In the genomic region with DNA sequence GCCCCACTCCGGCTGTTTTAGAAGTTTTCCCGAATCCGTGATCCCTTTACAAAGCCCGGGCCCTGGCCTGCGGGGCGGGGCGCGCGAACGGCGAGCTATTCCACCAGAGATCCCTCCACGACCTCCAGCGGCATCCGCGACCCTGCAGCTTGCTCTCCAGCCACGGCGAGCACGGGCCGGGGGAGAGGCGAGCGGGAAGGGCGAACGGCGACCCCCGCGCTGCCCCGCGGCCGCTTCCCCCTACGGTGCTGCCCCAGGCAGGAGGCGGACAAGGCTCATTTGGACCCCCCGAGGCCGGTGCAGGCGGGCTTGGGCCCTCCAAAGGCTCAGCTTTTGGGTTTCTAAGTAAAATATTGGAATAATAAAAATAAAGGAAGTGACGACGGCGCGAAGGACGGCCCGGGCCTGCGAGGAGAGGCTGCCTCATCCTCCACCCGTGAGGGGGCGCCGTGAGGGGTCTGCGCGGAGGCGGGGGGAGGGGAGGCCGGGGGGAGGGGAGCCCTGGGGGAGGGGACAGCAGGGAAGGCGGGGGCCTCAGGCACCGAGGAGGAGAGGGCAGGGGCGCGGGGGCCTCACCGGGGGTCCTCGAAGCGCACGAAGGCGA, we compare ENCODE assay signal across 8 cellular contexts. TPM values are rescaled to one million over a fixed set of nuclear protein-coding genes. Genes with fewer than 3 reads are reported as not detected.
DNase-seq lines count a peak whose midpoint lies in the region; ATAC-seq and TF ChIP-seq lines count a peak whose summit lies in the region.

No MANE protein-coding gene starts in this region.

- H3K36me3 ChIP-seq in HUES64 (ENCODE audit: insufficient read depth, low read length) (peaks cover 37% of the 10 kb centered on the region), neural cell (ENCODE audit: insufficient read depth, low read length) (peaks cover 15% of the 10 kb centered on the region), urinary bladder (ENCODE audit: insufficient read depth) (no peaks in the 10 kb centered on the region)

- no peaks in the 10 kb centered on the region for H3K9me3 Mint-ChIP-seq in activated T-cell treated with anti-CD3 and anti-CD28 coated beads, Interleukin-2, amount 50 U/mL, for 4 hours

- TF ChIP-seq CTCF in fibroblast of mammary gland (conservative IDR thresholded peaks at IDR 0.05; ENCODE audit: control insufficient read depth, insufficient read depth, low read depth, low read length) (no peak), neural cell (IDR thresholded peaks at IDR 0.05; ENCODE audit: poor library complexity, severe bottlenecking) (no peak)

- peaks cover 8% of the 10 kb centered on the region for H4K20me1 ChIP-seq in neural cell (ENCODE audit: insufficient read depth)

- H3K27me3 Mint-ChIP-seq in activated T-cell treated with anti-CD3 and anti-CD28 coated beads, Interleukin-2, amount 50 U/mL, for 4 hours (ENCODE audit: low read depth): peaks cover 2% of the 10 kb centered on the region

- peak overlapping the region; percentile 62 for H3K4me2 ChIP-seq in neural cell (ENCODE audit: low read length)

- H3K4me3 ChIP-seq in HUES64 (ENCODE audit: low read length) (peak overlapping the region; percentile 83), fibroblast of mammary gland (ENCODE audit: control insufficient read depth, low read depth, low read length) (peak overlapping the region; percentile 81), neural cell (ENCODE audit: low read length) (peak overlapping the region; percentile 97), urinary bladder (ENCODE audit: low read depth, low read length) (peak overlapping the region; percentile 91)

- TF ChIP-seq RAD21 in neural cell (conservative IDR thresholded peaks at IDR 0.05): no peak

- H2AFZ ChIP-seq in neural cell (ENCODE audit: low read depth, low read length): peak overlapping the region; percentile 40

- H3K36me3 Mint-ChIP-seq in activated T-cell treated with anti-CD3 and anti-CD28 coated beads, Interleukin-2, amount 50 U/mL, for 4 hours (ENCODE audit: insufficient read depth): peaks cover 22% of the 10 kb centered on the region

- peaks cover 36% of the 10 kb centered on the region for H3K4me1 Mint-ChIP-seq in activated T-cell treated with anti-CD3 and anti-CD28 coated beads, Interleukin-2, amount 50 U/mL, for 4 hours (ENCODE audit: low read depth)

- ATAC-seq in GM21381 (IDR thresholded peaks at IDR 0.05; ENCODE audit: unreplicated experiment): peak; percentile 28
- peak; percentile 48 to 54 for ATAC-seq in activated T-cell treated with anti-CD3 and anti-CD28 coated beads, Interleukin-2, amount 50 U/mL, for 4 hours

- WGBS in HUES64: under 1% methylated on average over 56 of the region's 57 CpGs
- under 1% methylated on average over 57 of the region's 57 CpGs for WGBS in urinary bladder

- H3K9me3 ChIP-seq in HUES64 (ENCODE audit: insufficient read depth, low read depth, low read length) (no peaks in the 10 kb centered on the region), neural cell (ENCODE audit: low read length) (no peaks in the 10 kb centered on the region)

- no peaks in the 10 kb centered on the region for H3K9me2 ChIP-seq in neural cell (ENCODE audit: insufficient read depth, low read length)

- H3K79me2 ChIP-seq in neural cell (replicated peaks; ENCODE audit: insufficient read depth, low read length): peaks cover 56% of the 10 kb centered on the region

- H3K4me1 ChIP-seq in HUES64 (ENCODE audit: insufficient read depth, low read length) (peaks cover 4% of the 10 kb centered on the region; the same call in 1 of the 2 replicates), urinary bladder (ENCODE audit: insufficient read depth) (no peaks in the 10 kb centered on the region)

- H3K27ac ChIP-seq in HUES64 (ENCODE audit: low read depth, low read length) (peak overlapping the region; percentile 99), neural cell (ENCODE audit: low read length) (peak overlapping the region; percentile 95), urinary bladder (ENCODE audit: low read depth) (peak overlapping the region; percentile 95)

- DNase-seq in COR-L47 (lab: John Stamatoyannopoulos, UW): peak; percentile 45
- peak; percentile 57 for DNase-seq in activated T-cell treated with anti-CD3 and anti-CD28 coated beads, Interleukin-2, amount 50 U/mL, for 4 hours
- DNase-seq in fibroblast of mammary gland (ENCODE audit: low read depth): no peak
- DNase-seq in effector CD4-positive, alpha-beta T cell: no peak

- H3K9ac ChIP-seq in HUES64 (ENCODE audit: low read depth, low read length): peak overlapping the region; percentile 99
- H3K9ac ChIP-seq in neural cell (ENCODE audit: low read length): peak overlapping the region; percentile 95

- H3K27me3 ChIP-seq in HUES64 (ENCODE audit: insufficient read depth, low read length) (no peaks in the 10 kb centered on the region), neural cell (ENCODE audit: insufficient read depth, low read depth, low read length) (no peaks in the 10 kb centered on the region)

- no peak for TF ChIP-seq EP300 in neural cell (conservative IDR thresholded peaks at IDR 0.05; ENCODE audit: poor library complexity, severe bottlenecking)

- peaks cover 7% of the 10 kb centered on the region for H3F3A ChIP-seq in neural cell (ENCODE audit: insufficient read depth, low read length, poor library complexity, severe bottlenecking)

- H3K4me3 Mint-ChIP-seq in activated T-cell treated with anti-CD3 and anti-CD28 coated beads, Interleukin-2, amount 50 U/mL, for 4 hours: peak overlapping the region; percentile 92

TF ChIP-seq in neural cell, 6 proteins besides CTCF, POLR2A, EP300 and RAD21:
- TF ChIP-seq EZH2 (IDR thresholded peaks at IDR 0.05; ENCODE audit: borderline replicate concordance, insufficient read depth, low read length, poor library complexity, severe bottlenecking) (no peak), POLR2AphosphoS5 (IDR thresholded peaks at IDR 0.05) (no peak), REST (IDR thresholded peaks at IDR 0.05; ENCODE audit: borderline replicate concordance) (no peak), SMC3 (conservative IDR thresholded peaks at IDR 0.05; ENCODE audit: poor library complexity) (no peak), TAF1 (IDR thresholded peaks at IDR 0.05; ENCODE audit: low read depth) (no peak), MXI1 (conservative IDR thresholded peaks at IDR 0.05; ENCODE audit: poor library complexity, severe bottlenecking) (no peak)

RNA-seq across cellular contexts. Expression of gene SRSF9, which starts 0.6 kb away (rescaled TPM):
- 210 TPM for polyA plus RNA-seq in HUES64 (2013, experiment 1 of 2)
- 209 TPM for polyA plus RNA-seq in HUES64 (2013, experiment 2 of 2)
- total RNA-seq in activated T-cell treated with anti-CD3 and anti-CD28 coated beads, Interleukin-2, amount 50 U/mL, for 4 hours: 100 to 1,000 TPM; 259 to 288 (median 272) TPM
- polyA plus RNA-seq in neural cell (263 and 289 TPM in 2 replicates), urinary bladder (80.0 TPM)
- polyA minus RNA-seq in neural cell: 112 and 127 TPM in 2 replicates
- 90.6 TPM for total RNA-seq in urinary bladder

RNA-seq across cellular contexts. Expression of gene GATC, which starts 22.7 kb away (rescaled TPM):
- 12.6 TPM for polyA plus RNA-seq in HUES64 (2013, experiment 1 of 2)
- polyA plus RNA-seq in HUES64 (2013, experiment 2 of 2): 14.1 TPM
- total RNA-seq in activated T-cell treated with anti-CD3 and anti-CD28 coated beads, Interleukin-2, amount 50 U/mL, for 4 hours: 10 to 100 TPM; 47.6 to 58.0 (median 55.1) TPM
- polyA plus RNA-seq in neural cell (43.6 and 45.3 TPM in 2 replicates), urinary bladder (11.9 TPM)
- 41.4 and 47.8 TPM in 2 replicates for polyA minus RNA-seq in neural cell
- total RNA-seq in urinary bladder: 26.2 TPM

RNA-seq across cellular contexts. Expression of gene TRIAP1, which starts 22.8 kb away (rescaled TPM):
- polyA plus RNA-seq in HUES64 (2013, experiment 1 of 2): 70.9 TPM
- polyA plus RNA-seq in HUES64 (2013, experiment 2 of 2): 64.8 TPM
- 10 to 100 TPM; 60.7 to 68.9 (median 66.4) TPM for total RNA-seq in activated T-cell treated with anti-CD3 and anti-CD28 coated beads, Interleukin-2, amount 50 U/mL, for 4 hours
- polyA plus RNA-seq in neural cell (40.7 and 45.1 TPM in 2 replicates), urinary bladder (21.4 TPM)
- 21.9 and 22.6 TPM in 2 replicates for polyA minus RNA-seq in neural cell
- 12.4 TPM for total RNA-seq in urinary bladder

RNA-seq across cellular contexts. Expression of gene DYNLL1, which starts 27.0 kb away (rescaled TPM):
- 526 TPM for polyA plus RNA-seq in HUES64 (2013, experiment 1 of 2)
- 516 TPM for polyA plus RNA-seq in HUES64 (2013, experiment 2 of 2)
- 100 to 1,000 TPM; 243 to 252 (median 248) TPM for total RNA-seq in activated T-cell treated with anti-CD3 and anti-CD28 coated beads, Interleukin-2, amount 50 U/mL, for 4 hours
- polyA plus RNA-seq in neural cell (404 and 466 TPM in 2 replicates), urinary bladder (458 TPM)
- polyA minus RNA-seq in neural cell: 126 and 149 TPM in 2 replicates
- 247 TPM for total RNA-seq in urinary bladder

RNA-seq across cellular contexts. Expression of gene COX6A1, which starts 31.0 kb away (rescaled TPM):
- 574 TPM for polyA plus RNA-seq in HUES64 (2013, experiment 1 of 2)
- 581 TPM for polyA plus RNA-seq in HUES64 (2013, experiment 2 of 2)
- 100 to 1,000 TPM; 495 to 510 (median 508) TPM for total RNA-seq in activated T-cell treated with anti-CD3 and anti-CD28 coated beads, Interleukin-2, amount 50 U/mL, for 4 hours
- polyA plus RNA-seq in neural cell (1,801 and 2,017 TPM in 2 replicates), urinary bladder (715 TPM)
- 363 and 381 TPM in 2 replicates for polyA minus RNA-seq in neural cell
- 278 TPM for total RNA-seq in urinary bladder

Comparison
In these comparisons a context has a peak if more than half of its experiments do, and no peak if none do; other contexts are left out.
1. DNase-seq: peak in COR-L47 (single experiment) and activated T-cell treated with anti-CD3 and anti-CD28 coated beads, Interleukin-2, amount 50 U/mL, for 4 hours (single experiment); none in fibroblast of mammary gland (single experiment) and effector CD4-positive, alpha-beta T cell (single experiment).
2. Peak in every context shown above with its lines, with median percentiles within 50 percentile points of each other: H3K27ac ChIP-seq and H3K4me3 ChIP-seq.